ENCODE assay signal across 23 cellular contexts in genomic region chr16:23225109-23225508, GRCh38. TPM values are rescaled to one million over a fixed set of nuclear protein-coding genes. Genes with fewer than 3 reads are reported as not detected.
DNase-seq lines count a peak whose midpoint lies in the region; ATAC-seq, FAIRE-seq and TF ChIP-seq lines count a peak whose summit lies in the region.
"Had no signal": no experiment of that assay in that cellular context is flagged by ENCODE, and none has a peak within 500 bp of the region (broad histone marks: within the 10 kb centered on the region; RNA-seq: fewer than 3 reads in every experiment).

No MANE protein-coding gene starts in this region.

- CTCF ChIA-PET in HepG2 (lab: Yijun Ruan, JAX; ENCODE audit: low intra/inter-chr PET ratio, low total read pairs), result no interaction called here
- CTCF ChIA-PET in GM12878 (lab: Yijun Ruan, JAX), result interaction anchor here (1.5 kb wide), 1 partner anchor 10 kb away, joined by 3 read pairs; no protein-coding TSS in a partner anchor

- intact Hi-C loops in HepG2 (cut with micrococcal nuclease; ENCODE audit: unreplicated experiment) (no loop called here), right lobe of liver (cut with DNase I) (no loop called here), GM12878 (cut with micrococcal nuclease; ENCODE audit: unreplicated experiment) (no loop called here)

- no peak overlapping the region for H3K4me2 ChIP-seq in HepG2 (ENCODE audit: low read depth, low read length)
- no peak overlapping the region for H3K4me2 ChIP-seq in GM12878 (ENCODE audit: control insufficient read depth, insufficient read depth)
- H3K4me2 ChIP-seq: A549; BLaER1 treated with 17β-estradiol and CSF1 and Interleukin-3, amounts not matched to agents 10 nM and 100 nM had no signal

- no peak overlapping the region for H3K9ac ChIP-seq in HepG2 (ENCODE audit: insufficient read depth, low read depth, low read length)
- H3K9ac ChIP-seq in GM12878 (ENCODE audit: control insufficient read depth, insufficient read depth, low read length), result no peak overlapping the region
- H3K9ac ChIP-seq: BLaER1 treated with 17β-estradiol and CSF1 and Interleukin-3, amounts not matched to agents 10 nM and 100 nM had no signal

- H3K79me2 ChIP-seq in HepG2 (ENCODE audit: insufficient read depth, low read length) (no peaks in the 10 kb centered on the region), GM12878 (ENCODE audit: control insufficient read depth, insufficient read depth, low read length) (no peaks in the 10 kb centered on the region)

- in situ Hi-C loops in HepG2 (cut with HindIII; ENCODE audit: extremely low pct_ligation_motif_present, low pct_unique_long_range_greater_than_20kb) (no loop called here), GM12878 (cut with MboI) (no loop called here)

- TF ChIP-seq CTCF in HepG2 (CRISPR knock-in tag; IDR thresholded peaks at IDR 0.05) (no peak), right lobe of liver (IDR thresholded peaks at IDR 0.05) (no peak), GM12878 (IDR thresholded peaks at IDR 0.05 in 2 of 3, conservative IDR thresholded peaks at IDR 0.05 in 1 of 3; ENCODE audit: control insufficient read depth in 2 of 3, extremely low read depth in 1 of 3, insufficient read depth in 1 of 3, low read depth in 3 of 3, low read length in 3 of 3) (no peak)

- BruUV-seq in HepG2 (replicated peaks; lab: Mats Ljungman, UMichigan) (no TSS peak), GM12878 (replicated peaks; lab: Mats Ljungman, UMichigan) (no TSS peak)

- H3K27ac ChIP-seq in HepG2 (ENCODE audit: extremely low read length, insufficient read depth, low read length) (no peak overlapping the region), right lobe of liver (no peak overlapping the region), GM12878 (ENCODE audit: control insufficient read depth, insufficient read depth) (no peak overlapping the region)
- H3K27ac ChIP-seq: A549; BLaER1 treated with 17β-estradiol and CSF1 and Interleukin-3, amounts not matched to agents 10 nM and 100 nM had no signal

- DNase-seq in HepG2 (ENCODE audit: low spot score), result no peak
- no peak for DNase-seq in right lobe of liver
- no peak for DNase-seq in GM12878 (ENCODE audit: low read depth, low spot score)
- no peak for DNase-seq in urothelium cell line (ENCODE audit: low spot score)
- no peak for DNase-seq in activated CD8-positive, alpha-beta memory T cell treated with anti-CD3 and anti-CD28 coated beads, Interleukin-2, amount 50 U/mL, for 4 hours
- DNase-seq: 8988T; ACHN; AML-193; BE2C; CD4-positive, alpha-beta T cell; CD8-positive, alpha-beta memory T cell; DMS 273 treated with DMSO at 0.1 percent for 48 hours; DMS79; GF-D8; GOT3; H7 had no signal

- H2AFZ ChIP-seq in HepG2 (ENCODE audit: low read length) (no peak overlapping the region), GM12878 (ENCODE audit: control insufficient read depth, low read depth, low read length) (no peak overlapping the region)

- TF ChIP-seq EP300 in HepG2 (IDR thresholded peaks at IDR 0.05; ENCODE audit: low read depth in 2 of 2, low read length in 2 of 2), result no peak
- TF ChIP-seq EP300 in HepG2 (CRISPR knock-in tag; IDR thresholded peaks at IDR 0.05; ENCODE audit: borderline replicate concordance), result no peak
- TF ChIP-seq EP300 in GM12878 (IDR thresholded peaks at IDR 0.05; ENCODE audit: borderline replicate concordance in 1 of 2, control insufficient read depth in 1 of 2, low read depth in 2 of 2, low read length in 2 of 2), result no peak

- H3K4me3 ChIP-seq in HepG2 (replicated peaks in 1 of 3; ENCODE audit: insufficient read depth in 1 of 3, low read depth in 2 of 3, low read length in 3 of 3) (no peak overlapping the region), right lobe of liver (no peak overlapping the region), GM12878 (no peak overlapping the region)
- H3K4me3 ChIP-seq: A549; BLaER1 treated with 17β-estradiol and CSF1 and Interleukin-3, amounts not matched to agents 10 nM and 100 nM had no signal

- RAD21 ChIA-PET in GM12878 (lab: Charles Lee; ENCODE audit: unreplicated experiment), result no interaction called here

- SMC1A ChIA-PET in GM12878 (lab: Charles Lee; ENCODE audit: uncharacterized antibody, unreplicated experiment), result no interaction called here

- no peaks in the 10 kb centered on the region for H4K20me1 ChIP-seq in HepG2 (ENCODE audit: insufficient read depth, low read length)
- no peaks in the 10 kb centered on the region for H4K20me1 ChIP-seq in GM12878 (ENCODE audit: control insufficient read depth, insufficient read depth)
- H4K20me1 ChIP-seq: BLaER1 treated with 17β-estradiol and CSF1 and Interleukin-3, amounts not matched to agents 10 nM and 100 nM had no signal

- TF ChIP-seq RAD21 in HepG2 (CRISPR knock-in tag; IDR thresholded peaks at IDR 0.05) (no peak), GM12878 (IDR thresholded peaks at IDR 0.05; ENCODE audit: insufficient read depth, low read depth, low read length) (no peak)

- FAIRE-seq in HepG2 (lab: Jason Lieb, UNC), result no peak
- no peak for FAIRE-seq in GM12878 (lab: Jason Lieb, UNC)
- FAIRE-seq in urothelium cell line (lab: Jason Lieb, UNC), result peak; percentile 61
- FAIRE-seq: A549, D721Med, GM12892 had no signal

- TF ChIP-seq POLR2A in HepG2 (IDR thresholded peaks at IDR 0.05; ENCODE audit: insufficient read depth in 1 of 2, low read depth in 2 of 2, low read length in 2 of 2), result no peak
- TF ChIP-seq POLR2A in right lobe of liver (IDR thresholded peaks at IDR 0.05), result no peak
- TF ChIP-seq POLR2A in GM12878 (IDR thresholded peaks at IDR 0.05; ENCODE audit: low read depth, low read length), result no peak

- no peaks in the 10 kb centered on the region for H3K36me3 ChIP-seq in HepG2 (replicated peaks in 1 of 2; ENCODE audit: control insufficient read depth in 1 of 2, insufficient read depth in 2 of 2, low read length in 2 of 2)
- no peaks in the 10 kb centered on the region for H3K36me3 ChIP-seq in right lobe of liver
- H3K36me3 ChIP-seq in GM12878 (ENCODE audit: control insufficient read depth in 2 of 2, insufficient read depth in 2 of 2, low read length in 1 of 2), result no peaks in the 10 kb centered on the region
- H3K36me3 ChIP-seq: BE2C; BLaER1 treated with 17β-estradiol and CSF1 and Interleukin-3, amounts not matched to agents 10 nM and 100 nM had no signal

- WGBS in HepG2 (ENCODE audit: low lambda C conversion rate), result 8% methylated on average over 4 of the region's 4 CpGs
- WGBS in right lobe of liver (ENCODE audit: insufficient coverage, low coverage, low lambda C conversion rate, missing lambda C conversion rate), result 43% methylated on average over 4 of the region's 4 CpGs
- WGBS in GM12878 (ENCODE audit: insufficient coverage, insufficient replicate concordance, low lambda C conversion rate, missing lambda C conversion rate), result 26% methylated on average over 4 of the region's 4 CpGs

- no peaks in the 10 kb centered on the region for H3K9me3 ChIP-seq in HepG2 (ENCODE audit: low read length)
- H3K9me3 ChIP-seq in right lobe of liver, result no peaks in the 10 kb centered on the region
- no peaks in the 10 kb centered on the region; the same call in 2 of the 3 replicates for H3K9me3 ChIP-seq in GM12878 (replicated peaks; ENCODE audit: control insufficient read depth, insufficient read depth, low read length)
- H3K9me3 ChIP-seq: A549, BE2C had no signal

- no peaks in the 10 kb centered on the region for H3K4me1 ChIP-seq in HepG2 (ENCODE audit: insufficient read depth, low read length)
- H3K4me1 ChIP-seq in right lobe of liver, result no peaks in the 10 kb centered on the region
- H3K4me1 ChIP-seq in GM12878 (ENCODE audit: control insufficient read depth, insufficient read depth, low read length), result no peaks in the 10 kb centered on the region
- H3K4me1 ChIP-seq: BE2C; BLaER1 treated with 17β-estradiol and CSF1 and Interleukin-3, amounts not matched to agents 10 nM and 100 nM had no signal

- POLR2A ChIA-PET in HepG2 (lab: Yijun Ruan, JAX) (no interaction called here), GM12878 (lab: Charles Lee) (no interaction called here)

- H3K27me3 ChIP-seq in HepG2 (ENCODE audit: control insufficient read depth in 1 of 2, insufficient read depth in 2 of 2, low read length in 2 of 2) (peaks cover 2 to 18% of the 10 kb centered on the region in 2 experiments; a peak in 3 of 5 replicates), right lobe of liver (no peaks in the 10 kb centered on the region), GM12878 (replicated peaks in 1 of 2; ENCODE audit: control insufficient read depth in 2 of 2, insufficient read depth in 2 of 2, low read length in 1 of 2) (no peaks in the 10 kb centered on the region; a peak in 1 of 4 replicates)
- H3K27me3 ChIP-seq: BE2C; BLaER1 treated with 17β-estradiol and CSF1 and Interleukin-3, amounts not matched to agents 10 nM and 100 nM had no signal

- ATAC-seq in HepG2 (no peak), right lobe of liver (no peak), GM12878 (no peak), HG03280 (IDR thresholded peaks at IDR 0.05; ENCODE audit: unreplicated experiment) (no peak)
- ATAC-seq: A549 had no signal

RNA-seq across cellular contexts. Expression of gene SCNN1G, which starts 42.6 kb away (rescaled TPM):
- not detected in 2 replicates for total RNA-seq in HepG2 (2016; rRNA removed; fragmentation: Illumina TruSeq; extraction: Trizol)
- total RNA-seq in HepG2 (2016; cell fraction: cytosol; rRNA removed; fragmentation: Illumina TruSeq; extraction: Trizol; ENCODE audit: low read depth), result not detected in 2 replicates
- not detected in 2 replicates for total RNA-seq in HepG2 (2016; cell fraction: insoluble cytoplasmic fraction; rRNA removed; fragmentation: Illumina TruSeq; extraction: Trizol)
- total RNA-seq in HepG2 (2016; cell fraction: membrane; rRNA removed; fragmentation: Illumina TruSeq; extraction: Trizol), result not detected in 2 replicates
- not detected in 2 replicates for total RNA-seq in HepG2 (2016; cell fraction: nucleus; rRNA removed; fragmentation: Illumina TruSeq; extraction: Trizol)
- not detected in 2 replicates for polyA plus RNA-seq in HepG2 (2011; rRNA removed)
- polyA plus RNA-seq in HepG2 (2011; cell fraction: cytosol; rRNA removed), result not detected in 2 replicates
- polyA plus RNA-seq in HepG2 (2011; cell fraction: nucleus; rRNA removed), result not detected in 2 replicates
- not detected in 2 replicates for polyA plus RNA-seq in HepG2 (2012)
- not detected in 2 replicates for polyA plus RNA-seq in HepG2 (2016; cell fraction: cytosol; fragmentation: Illumina TruSeq; extraction: Trizol; ENCODE audit: low read depth)
- polyA plus RNA-seq in HepG2 (2016; cell fraction: insoluble cytoplasmic fraction; fragmentation: Illumina TruSeq; extraction: Trizol; ENCODE audit: low read depth), result not detected in 2 replicates
- polyA plus RNA-seq in HepG2 (2016; cell fraction: membrane; fragmentation: Illumina TruSeq; extraction: Trizol; ENCODE audit: low read depth), result not detected in 2 replicates
- not detected in 2 replicates for polyA plus RNA-seq in HepG2 (2016; cell fraction: nucleus; fragmentation: Illumina TruSeq; extraction: Trizol; ENCODE audit: insufficient read depth, low read depth)
- not detected in 2 replicates for polyA minus RNA-seq in HepG2 (2011; rRNA and poly(A)+ RNA removed; ENCODE audit: low replicate concordance)
- polyA minus RNA-seq in HepG2 (2011; cell fraction: cytosol; rRNA and poly(A)+ RNA removed), result not detected in 2 replicates
- polyA minus RNA-seq in HepG2 (2011; cell fraction: nucleus; rRNA and poly(A)+ RNA removed), result not detected in 2 replicates
- not detected for total RNA-seq in right lobe of liver
- total RNA-seq in GM12878 (2013; cell fraction: nucleolus; rRNA removed), result 0.22 and 0.23 TPM in 2 replicates
- 0.05 TPM in 1 of 2 replicates, not detected in the other for total RNA-seq in GM12878 (2014; rRNA removed)
- 0.04 TPM in 1 of 2 replicates, not detected in the other for total RNA-seq in GM12878 (2014; rRNA removed; fragmentation: Illumina TruSeq; extraction: Trizol)
- total RNA-seq in GM12878 (2021), result 0.08 TPM in 1 of 2 replicates, not detected in the other
- polyA plus RNA-seq in GM12878 (2011; ENCODE audit: low read depth), result 0.07 TPM
- polyA plus RNA-seq in GM12878 (2011; rRNA removed), result 0.32 and 0.86 TPM in 2 replicates
- 0.57 and 1.1 TPM in 2 replicates for polyA plus RNA-seq in GM12878 (2011; cell fraction: cytosol; rRNA removed)
- 0.69 and 0.79 TPM in 2 replicates for polyA plus RNA-seq in GM12878 (2011; cell fraction: nucleus; rRNA removed)
- polyA plus RNA-seq in GM12878 (2012), result 0.07 TPM in 1 of 2 replicates, not detected in the other
- polyA plus RNA-seq in GM12878 (2014; fragmentation: Illumina TruSeq; extraction: Trizol), result 0.09 TPM in 1 of 2 replicates, not detected in the other
- polyA plus RNA-seq in GM12878 (2014; fragmentation: Nextera tagmentation; extraction: Ambion mirVana), result under 1 TPM in 1 of 2 experiments, not detected in 1; 0.05 TPM
- not detected in 2 replicates for polyA plus RNA-seq in GM12878 (2014; rRNA removed)
- polyA plus RNA-seq in GM12878 (2016; fragmentation: Nextera tagmentation; extraction: Ambion mirVana), result not detected
- 0.59 and 0.98 TPM in 2 replicates for polyA minus RNA-seq in GM12878 (2011; rRNA and poly(A)+ RNA removed)
- 0.27 and 0.31 TPM in 2 replicates for polyA minus RNA-seq in GM12878 (2011; cell fraction: cytosol; rRNA and poly(A)+ RNA removed)
- polyA minus RNA-seq in GM12878 (2011; cell fraction: nucleus; rRNA and poly(A)+ RNA removed), result 0.48 and 0.77 TPM in 2 replicates
- total RNA-seq: CD4-positive, alpha-beta T cell; CD8-positive, alpha-beta memory T cell; G401 had no signal
- polyA plus RNA-seq: CD14-positive monocyte; CD8-positive, alpha-beta memory T cell had no signal

Comparison
In these comparisons a context has a peak if more than half of its experiments do, and no peak if none do; other contexts are left out.
1. Of the 75 proteins assayed by ChIP-seq in both HepG2 and GM12878: peak only in HepG2: FOXK2, IKZF1, JUNB, NBN and ZNF207; only in GM12878: none; in both: none; in neither: 69; mixed calls (peak in some experiments, not most) for 1.